1 cellular context compared by ENCODE assay signal in the genomic region with DNA sequence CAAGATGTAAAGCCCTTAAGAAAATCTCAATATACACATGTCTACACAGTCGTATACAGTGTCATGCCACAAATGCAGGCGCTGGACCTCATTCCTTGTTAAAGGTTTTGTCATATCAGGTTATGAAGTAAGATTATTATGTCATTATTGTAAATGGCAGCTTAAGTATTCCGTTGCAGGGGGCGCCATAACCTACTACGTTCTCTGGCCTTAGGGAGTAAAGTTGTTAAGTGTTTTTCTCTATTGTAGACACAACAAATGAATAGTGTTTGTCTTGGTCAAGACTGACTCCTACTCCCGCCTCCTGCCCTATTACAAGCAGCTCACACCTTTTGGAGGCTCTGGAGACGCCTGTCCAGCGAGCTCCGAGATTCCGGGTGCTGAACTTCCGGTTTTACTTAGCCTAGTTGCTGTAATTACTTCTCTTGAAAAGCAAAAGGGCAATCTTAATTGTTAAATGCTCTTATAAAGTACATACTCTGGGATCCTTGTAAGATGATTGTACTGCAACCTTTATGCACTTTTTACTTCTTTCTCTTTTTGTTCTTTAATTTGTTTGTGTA.
TF ChIP-seq lines count a peak whose summit lies in the region.

No MANE protein-coding gene starts in this region.

TF ChIP-seq in HCT116, 20 proteins besides CTCF, POLR2A, EP300 and RAD21 (continued from another document):
- TF ChIP-seq, protein P1, sequence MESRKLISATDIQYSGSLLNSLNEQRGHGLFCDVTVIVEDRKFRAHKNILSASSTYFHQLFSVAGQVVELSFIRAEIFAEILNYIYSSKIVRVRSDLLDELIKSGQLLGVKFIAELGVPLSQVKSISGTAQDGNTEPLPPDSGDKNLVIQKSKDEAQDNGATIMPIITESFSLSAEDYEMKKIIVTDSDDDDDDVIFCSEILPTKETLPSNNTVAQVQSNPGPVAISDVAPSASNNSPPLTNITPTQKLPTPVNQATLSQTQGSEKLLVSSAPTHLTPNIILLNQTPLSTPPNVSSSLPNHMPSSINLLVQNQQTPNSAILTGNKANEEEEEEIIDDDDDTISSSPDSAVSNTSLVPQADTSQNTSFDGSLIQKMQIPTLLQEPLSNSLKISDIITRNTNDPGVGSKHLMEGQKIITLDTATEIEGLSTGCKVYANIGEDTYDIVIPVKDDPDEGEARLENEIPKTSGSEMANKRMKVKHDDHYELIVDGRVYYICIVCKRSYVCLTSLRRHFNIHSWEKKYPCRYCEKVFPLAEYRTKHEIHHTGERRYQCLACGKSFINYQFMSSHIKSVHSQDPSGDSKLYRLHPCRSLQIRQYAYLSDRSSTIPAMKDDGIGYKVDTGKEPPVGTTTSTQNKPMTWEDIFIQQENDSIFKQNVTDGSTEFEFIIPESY (IDR thresholded peaks at IDR 0.05; ENCODE audit: extremely low read depth, insufficient replicate concordance, low read length) = no peak
- TF ChIP-seq EZH2 (IDR thresholded peaks at IDR 0.05) (no peak), SIN3A (IDR thresholded peaks at IDR 0.05; ENCODE audit: low read depth) (no peak), EZH2phosphoT487 (IDR thresholded peaks at IDR 0.05; ENCODE audit: borderline replicate concordance) (no peak), SRF (IDR thresholded peaks at IDR 0.05; ENCODE audit: low read depth) (no peak), EGR1 (IDR thresholded peaks at IDR 0.05; ENCODE audit: low read depth) (no peak; the same call in 1 of the 2 replicates), TCF7L2 (IDR thresholded peaks at IDR 0.05; ENCODE audit: borderline replicate concordance, extremely low read depth, insufficient read depth, insufficient read length) (no peak), SP1 (IDR thresholded peaks at IDR 0.05; ENCODE audit: low read depth) (0 out of 2 replicates have a peak, but pooled peaks have one; percentile 18), POLR2AphosphoS5 (IDR thresholded peaks at IDR 0.05; ENCODE audit: low read depth, low read length) (peak; percentile 51; the same call in 1 of the 2 replicates)
- TF ChIP-seq, protein P2, sequence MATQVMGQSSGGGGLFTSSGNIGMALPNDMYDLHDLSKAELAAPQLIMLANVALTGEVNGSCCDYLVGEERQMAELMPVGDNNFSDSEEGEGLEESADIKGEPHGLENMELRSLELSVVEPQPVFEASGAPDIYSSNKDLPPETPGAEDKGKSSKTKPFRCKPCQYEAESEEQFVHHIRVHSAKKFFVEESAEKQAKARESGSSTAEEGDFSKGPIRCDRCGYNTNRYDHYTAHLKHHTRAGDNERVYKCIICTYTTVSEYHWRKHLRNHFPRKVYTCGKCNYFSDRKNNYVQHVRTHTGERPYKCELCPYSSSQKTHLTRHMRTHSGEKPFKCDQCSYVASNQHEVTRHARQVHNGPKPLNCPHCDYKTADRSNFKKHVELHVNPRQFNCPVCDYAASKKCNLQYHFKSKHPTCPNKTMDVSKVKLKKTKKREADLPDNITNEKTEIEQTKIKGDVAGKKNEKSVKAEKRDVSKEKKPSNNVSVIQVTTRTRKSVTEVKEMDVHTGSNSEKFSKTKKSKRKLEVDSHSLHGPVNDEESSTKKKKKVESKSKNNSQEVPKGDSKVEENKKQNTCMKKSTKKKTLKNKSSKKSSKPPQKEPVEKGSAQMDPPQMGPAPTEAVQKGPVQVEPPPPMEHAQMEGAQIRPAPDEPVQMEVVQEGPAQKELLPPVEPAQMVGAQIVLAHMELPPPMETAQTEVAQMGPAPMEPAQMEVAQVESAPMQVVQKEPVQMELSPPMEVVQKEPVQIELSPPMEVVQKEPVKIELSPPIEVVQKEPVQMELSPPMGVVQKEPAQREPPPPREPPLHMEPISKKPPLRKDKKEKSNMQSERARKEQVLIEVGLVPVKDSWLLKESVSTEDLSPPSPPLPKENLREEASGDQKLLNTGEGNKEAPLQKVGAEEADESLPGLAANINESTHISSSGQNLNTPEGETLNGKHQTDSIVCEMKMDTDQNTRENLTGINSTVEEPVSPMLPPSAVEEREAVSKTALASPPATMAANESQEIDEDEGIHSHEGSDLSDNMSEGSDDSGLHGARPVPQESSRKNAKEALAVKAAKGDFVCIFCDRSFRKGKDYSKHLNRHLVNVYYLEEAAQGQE (IDR thresholded peaks at IDR 0.05; ENCODE audit: low read depth) = no peak
